Comparison of ENCODE assay signal across 25 cellular contexts in the genomic region with DNA sequence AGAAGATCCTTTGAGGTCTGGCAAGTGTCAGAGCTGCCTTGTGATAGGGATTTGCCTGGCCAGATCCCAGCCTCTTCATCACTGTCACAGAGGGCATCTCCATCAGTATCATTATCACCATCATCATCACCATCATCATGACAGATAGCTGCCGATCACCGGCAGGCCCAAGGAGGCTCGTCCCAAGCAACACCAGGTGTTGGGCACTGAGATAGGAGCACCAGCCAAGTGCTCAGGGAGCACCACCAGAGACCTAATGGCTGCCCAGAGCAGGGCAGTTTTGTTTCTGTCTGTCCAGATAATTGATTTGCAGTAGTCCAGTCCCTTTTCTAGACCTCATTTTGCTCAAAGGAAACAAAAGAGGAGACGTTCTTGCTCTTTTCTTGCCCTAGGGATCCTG. TPM values are rescaled to one million over a fixed set of nuclear protein-coding genes. Genes with fewer than 3 reads are reported as not detected.
A peak's percentile ranks its signal among the peaks of the same experiment; 100 is the strongest.
DNase-seq lines count a peak whose midpoint lies in the region; ATAC-seq, FAIRE-seq and TF ChIP-seq lines count a peak whose summit lies in the region.
"Had no signal": no experiment of that assay in that cellular context is flagged by ENCODE, and none has a peak within 500 bp of the region (broad histone marks: within the 10 kb centered on the region; RNA-seq: fewer than 3 reads in every experiment).

No MANE protein-coding gene starts in this region.

- no peak overlapping the region for H2AFZ ChIP-seq in HepG2 (ENCODE audit: low read length)
- H2AFZ ChIP-seq: GM23248 had no signal

- H3K4me2 ChIP-seq in HepG2 (ENCODE audit: low read depth, low read length) = no peak overlapping the region

- ATAC-seq in HepG2 = no peak
- ATAC-seq in right lobe of liver = no peak
- ATAC-seq in left cardiac atrium = no peak
- no peak for ATAC-seq in HG03432 (IDR thresholded peaks at IDR 0.05; ENCODE audit: unreplicated experiment)
- ATAC-seq: GM12878, HCT116 had no signal

- FAIRE-seq in HepG2 (lab: Jason Lieb, UNC) = no peak
- FAIRE-seq: D721Med, GM12878, GM19239 had no signal

- in situ Hi-C loops in HepG2 (cut with HindIII; ENCODE audit: extremely low pct_ligation_motif_present, low pct_unique_long_range_greater_than_20kb) (no loop called here), transverse colon (cut with MboI; ENCODE audit: low pct_ligation_motif_present in 1 of 4, low pct_unique_long_range_greater_than_20kb in 1 of 4, low sequenced_read_pairs in 3 of 4) (no loop called here)

- H3K27ac ChIP-seq in HepG2 (ENCODE audit: extremely low read length, insufficient read depth, low read length) (no peak overlapping the region), right lobe of liver (no peak overlapping the region), transverse colon (peak overlapping the region; percentile 63 to 84 (median 79))
- H3K27ac ChIP-seq: GM23248 had no signal

- POLR2A ChIA-PET in HepG2 (lab: Yijun Ruan, JAX) = no interaction called here

- H3K4me1 Mint-ChIP-seq in chondrocyte (ENCODE audit: low read depth) = peaks cover 56% of the 10 kb centered on the region

- no peaks in the 10 kb centered on the region for H3K27me3 Mint-ChIP-seq in chondrocyte (ENCODE audit: low read depth)

- CTCF ChIA-PET in HepG2 (lab: Yijun Ruan, JAX; ENCODE audit: low intra/inter-chr PET ratio, low total read pairs) = no interaction called here

- no peak for TF ChIP-seq CTCF in HepG2 (CRISPR knock-in tag; IDR thresholded peaks at IDR 0.05)
- no peak for TF ChIP-seq CTCF in right lobe of liver (IDR thresholded peaks at IDR 0.05)
- no peak for TF ChIP-seq CTCF in chondrocyte (IDR thresholded peaks at IDR 0.05)
- no peak for TF ChIP-seq CTCF in transverse colon (IDR thresholded peaks at IDR 0.05)

- no peaks in the 10 kb centered on the region for H3K9me3 ChIP-seq in HepG2 (ENCODE audit: low read length)
- no peaks in the 10 kb centered on the region for H3K9me3 ChIP-seq in right lobe of liver
- H3K9me3 ChIP-seq in transverse colon = no peaks in the 10 kb centered on the region

- no peak for TF ChIP-seq RAD21 in HepG2 (CRISPR knock-in tag; IDR thresholded peaks at IDR 0.05)

- no peak for DNase-seq in HepG2 (ENCODE audit: low spot score)
- DNase-seq in right lobe of liver = no peak
- DNase-seq in HT-29 (ENCODE audit: low spot score) = peak; percentile 2
- DNase-seq in chondrocyte (ENCODE audit: low spot score) = no peak
- no peak for DNase-seq in transverse colon
- no peak for DNase-seq in left cardiac atrium
- DNase-seq in NCI-H2196 (lab: John Stamatoyannopoulos, UW; ENCODE audit: unreplicated experiment) = no peak
- DNase-seq: 8988T; C1 segment of cervical spinal cord; CD4-positive, alpha-beta memory T cell; COR-L47; DMS 273 treated with DMSO at 0.1 percent for 48 hours; DMS79; EL; GDM1; GM23248; H9 had no signal

- H3K4me3 Mint-ChIP-seq in chondrocyte (ENCODE audit: unreplicated experiment) = no peak overlapping the region
- H3K4me3 Mint-ChIP-seq: CD4-positive, alpha-beta memory T cell; H9 had no signal

- TF ChIP-seq EP300 in HepG2 (IDR thresholded peaks at IDR 0.05; ENCODE audit: low read depth in 2 of 2, low read length in 2 of 2) (no peak), HepG2 (CRISPR knock-in tag; IDR thresholded peaks at IDR 0.05; ENCODE audit: borderline replicate concordance) (no peak), transverse colon (IDR thresholded peaks at IDR 0.05; ENCODE audit: low read depth) (no peak)

- H4K20me1 ChIP-seq in HepG2 (ENCODE audit: insufficient read depth, low read length) = no peaks in the 10 kb centered on the region

- no peaks in the 10 kb centered on the region for H3K79me2 ChIP-seq in HepG2 (ENCODE audit: insufficient read depth, low read length)

- H3K36me3 ChIP-seq in HepG2 (replicated peaks in 1 of 2; ENCODE audit: control insufficient read depth in 1 of 2, insufficient read depth in 2 of 2, low read length in 2 of 2) (peaks cover 5 to 20% of the 10 kb centered on the region in 2 experiments; a peak in 3 of 5 replicates), right lobe of liver (no peaks in the 10 kb centered on the region), transverse colon (no peaks in the 10 kb centered on the region)

- TF ChIP-seq POLR2A in HepG2 (IDR thresholded peaks at IDR 0.05; ENCODE audit: insufficient read depth in 1 of 2, low read depth in 2 of 2, low read length in 2 of 2) (no peak), right lobe of liver (IDR thresholded peaks at IDR 0.05) (no peak), transverse colon (IDR thresholded peaks at IDR 0.05) (no peak)

- WGBS in HepG2 (ENCODE audit: low lambda C conversion rate) = 99% methylated on average over 2 of the region's 4 CpGs
- WGBS in right lobe of liver (ENCODE audit: insufficient coverage, low coverage, low lambda C conversion rate, missing lambda C conversion rate) = 96% methylated on average over 2 of the region's 4 CpGs
- WGBS in transverse colon (ENCODE audit: low coverage in 1 of 2), 2 donors = 76 to 100% methylated on average over 1 to 4 of the region's 4 CpGs

- intact Hi-C loops in HepG2 (cut with micrococcal nuclease; ENCODE audit: unreplicated experiment) (no loop called here), right lobe of liver (cut with DNase I) (no loop called here), transverse colon (cut with DNase I; ENCODE audit: low total_unique reads) (no loop called here), left cardiac atrium (cut with DNase I) (loop anchor here in 1 of 2 donors (10.0 kb wide), 1 partner anchor 55 kb away; no protein-coding TSS in a partner anchor)

- BruUV-seq in HepG2 (replicated peaks; lab: Mats Ljungman, UMichigan) = no TSS peak

- H3K27ac Mint-ChIP-seq in chondrocyte (ENCODE audit: unreplicated experiment) = peak overlapping the region; percentile 1
- H3K27ac Mint-ChIP-seq: CD4-positive, alpha-beta memory T cell; H9 had no signal

- H3K9me3 Mint-ChIP-seq in chondrocyte (ENCODE audit: low read depth) = peaks cover 4% of the 10 kb centered on the region
- H3K9me3 Mint-ChIP-seq: CD4-positive, alpha-beta memory T cell; H9 had no signal

- H3K27me3 ChIP-seq in HepG2 (ENCODE audit: control insufficient read depth in 1 of 2, insufficient read depth in 2 of 2, low read length in 2 of 2) = no peaks in the 10 kb centered on the region
- no peaks in the 10 kb centered on the region for H3K27me3 ChIP-seq in right lobe of liver
- peaks cover 7% of the 10 kb centered on the region for H3K27me3 ChIP-seq in transverse colon

- H3K4me1 ChIP-seq in HepG2 (ENCODE audit: insufficient read depth, low read length) = peaks cover 56% of the 10 kb centered on the region
- peaks cover 0 to 30% (median 13%) of the 10 kb centered on the region in 4 donors for H3K4me1 ChIP-seq in right lobe of liver
- H3K4me1 ChIP-seq in transverse colon = peaks cover 4 to 71% (median 43%) of the 10 kb centered on the region in 4 donors

- no peak overlapping the region for H3K4me3 ChIP-seq in HepG2 (replicated peaks in 1 of 3; ENCODE audit: insufficient read depth in 1 of 3, low read depth in 2 of 3, low read length in 3 of 3)
- H3K4me3 ChIP-seq in right lobe of liver = no peak overlapping the region
- no peak overlapping the region for H3K4me3 ChIP-seq in transverse colon
- H3K4me3 ChIP-seq: GM12878, GM23248 had no signal

- peaks cover 3% of the 10 kb centered on the region for H3K36me3 Mint-ChIP-seq in chondrocyte (ENCODE audit: low read depth)
- H3K36me3 Mint-ChIP-seq: CD4-positive, alpha-beta memory T cell had no signal

- no peak overlapping the region for H3K9ac ChIP-seq in HepG2 (ENCODE audit: insufficient read depth, low read depth, low read length)
- H3K9ac ChIP-seq: GM23248 had no signal

TF ChIP-seq in HepG2, 621 proteins besides CTCF, POLR2A, EP300 and RAD21:
- TF ChIP-seq ZNF263 (CRISPR knock-in tag; IDR thresholded peaks at IDR 0.05) = peak; percentile 92
- no peak for TF ChIP-seq ARNT (IDR thresholded peaks at IDR 0.05)

RNA-seq across cellular contexts. Expression of a gene that starts 25.0 kb away (rescaled TPM):
- 1.8 and 1.9 TPM in 2 replicates for total RNA-seq in HepG2 (2016; rRNA removed; fragmentation: Illumina TruSeq; extraction: Trizol)
- total RNA-seq in HepG2 (2016; cell fraction: cytosol; rRNA removed; fragmentation: Illumina TruSeq; extraction: Trizol; ENCODE audit: low read depth) = 0.71 TPM in 2 replicates
- 1.8 and 2.1 TPM in 2 replicates for total RNA-seq in HepG2 (2016; cell fraction: insoluble cytoplasmic fraction; rRNA removed; fragmentation: Illumina TruSeq; extraction: Trizol)
- 1.4 and 1.5 TPM in 2 replicates for total RNA-seq in HepG2 (2016; cell fraction: membrane; rRNA removed; fragmentation: Illumina TruSeq; extraction: Trizol)
- 2.8 and 3.7 TPM in 2 replicates for total RNA-seq in HepG2 (2016; cell fraction: nucleus; rRNA removed; fragmentation: Illumina TruSeq; extraction: Trizol)
- polyA plus RNA-seq in HepG2 (2011; rRNA removed) = 4.3 and 5.3 TPM in 2 replicates
- polyA plus RNA-seq in HepG2 (2011; cell fraction: cytosol; rRNA removed) = 4.9 and 7.0 TPM in 2 replicates
- polyA plus RNA-seq in HepG2 (2011; cell fraction: nucleus; rRNA removed) = 6.6 and 9.3 TPM in 2 replicates
- polyA plus RNA-seq in HepG2 (2012) = 6.9 and 8.5 TPM in 2 replicates
- 0.77 and 0.84 TPM in 2 replicates for polyA plus RNA-seq in HepG2 (2016; cell fraction: cytosol; fragmentation: Illumina TruSeq; extraction: Trizol; ENCODE audit: low read depth)
- 3.8 and 5.8 TPM in 2 replicates for polyA plus RNA-seq in HepG2 (2016; cell fraction: insoluble cytoplasmic fraction; fragmentation: Illumina TruSeq; extraction: Trizol; ENCODE audit: low read depth)
- 2.1 and 2.2 TPM in 2 replicates for polyA plus RNA-seq in HepG2 (2016; cell fraction: membrane; fragmentation: Illumina TruSeq; extraction: Trizol; ENCODE audit: low read depth)
- 7.4 and 7.8 TPM in 2 replicates for polyA plus RNA-seq in HepG2 (2016; cell fraction: nucleus; fragmentation: Illumina TruSeq; extraction: Trizol; ENCODE audit: insufficient read depth, low read depth)
- polyA minus RNA-seq in HepG2 (2011; rRNA and poly(A)+ RNA removed; ENCODE audit: low replicate concordance) = 10.9 TPM in 1 of 2 replicates, not detected in the other
- 3.4 and 5.0 TPM in 2 replicates for polyA minus RNA-seq in HepG2 (2011; cell fraction: cytosol; rRNA and poly(A)+ RNA removed)
- polyA minus RNA-seq in HepG2 (2011; cell fraction: nucleus; rRNA and poly(A)+ RNA removed) = 8.7 and 9.5 TPM in 2 replicates
- 1 to 10 TPM; 5.2 to 7.0 (median 5.7) TPM for total RNA-seq in right lobe of liver
- total RNA-seq in HT-29 (2014; rRNA removed; shearing (Covaris generic)) = 66.0 and 91.4 TPM in 2 replicates
- total RNA-seq in chondrocyte = 3.6 to 10.5 TPM (median 10.1 TPM) in 3 replicates
- 10 to 100 TPM; 22.7 to 35.2 (median 24.9) TPM for total RNA-seq in transverse colon
- total RNA-seq in left cardiac atrium = not detected
- total RNA-seq: A673; CD4-positive, alpha-beta memory T cell; GM23248; H4; H9 had no signal
- polyA plus RNA-seq: BJ; CD4-positive, alpha-beta memory T cell; GM23248 had no signal

Comparison
In these comparisons a context has a peak if more than half of its experiments do, and no peak if none do; other contexts are left out.
1. H3K27ac ChIP-seq: peak in transverse colon (4 of 4); none in HepG2 (single experiment) and right lobe of liver (0 of 3).